Comparison of ENCODE assay signal across 19 cellular contexts in the genomic region with DNA sequence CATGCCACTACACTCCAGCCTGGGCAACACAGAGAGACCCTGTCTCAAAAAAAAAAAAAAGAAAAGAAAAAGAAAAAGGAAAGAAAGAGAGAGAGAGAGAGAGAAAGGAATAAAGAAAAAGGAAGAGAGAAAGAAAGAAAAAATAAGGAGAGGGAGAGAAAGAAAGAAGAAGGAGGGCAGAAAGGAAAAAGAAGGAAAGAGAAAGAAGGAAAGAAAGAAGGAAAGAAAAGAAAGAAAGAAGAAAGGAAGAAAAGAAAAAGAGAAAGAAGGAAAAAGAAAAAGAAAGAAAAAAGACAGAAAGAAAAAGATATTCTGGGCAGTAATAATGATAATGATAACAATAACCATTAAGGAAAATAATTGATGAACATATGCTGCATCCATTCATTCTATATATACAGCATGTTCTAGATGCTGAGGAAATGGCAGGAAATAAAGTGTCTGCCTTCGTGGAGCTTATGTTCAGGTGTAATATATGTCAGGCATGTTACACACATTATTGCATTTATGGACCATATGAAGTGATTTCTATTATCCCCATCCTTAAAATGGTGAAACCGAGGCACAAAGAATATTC.
"Had no signal": no experiment of that assay in that cellular context is flagged by ENCODE, and none has a peak within 500 bp of the region (broad histone marks: within the 10 kb centered on the region; RNA-seq: fewer than 3 reads in every experiment).

No MANE protein-coding gene starts in this region.

- H3K4me1 ChIP-seq: left ventricle myocardium inferior, prostate gland, testis, thyroid gland, uterus had no signal

- FAIRE-seq: pancreas had no signal

- H3K27me3 ChIP-seq: hepatocyte, pancreas, testis, thyroid gland, transverse colon, uterus had no signal

- DNase-seq: left ventricle myocardium inferior; midbrain; pancreas; retina; right cardiac atrium; stimulated activated CD4-positive, alpha-beta T cell treated with anti-CD3 and anti-CD28 coated beads, Interleukin-12 subunit alpha, Interleukin-12 subunit beta, amount 100 ng/mL, for 4 hours; stimulated activated CD4-positive, alpha-beta T cell treated with anti-CD3 and anti-CD28 coated beads, Interleukin-15, amount 100 ng/mL, for 24 hours; stimulated activated CD4-positive, alpha-beta T cell treated with anti-CD3 and anti-CD28 coated beads, Interleukin-2, amount 100 ng/mL, for 24 hours; stimulated activated CD4-positive, alpha-beta T cell treated with anti-CD3 and anti-CD28 coated beads, Interleukin-4, amount 100 ng/mL, for 1 hour; stimulated activated naive CD4-positive, alpha-beta T cell treated with Interleukin-2 at 50 U/mL for 16 hours; testis; thyroid gland; transverse colon; uterus had no signal

- H3K27ac ChIP-seq: hepatocyte, left ventricle myocardium inferior, prostate gland, testis, thyroid gland, transverse colon, uterus had no signal

- H3K36me3 ChIP-seq: left ventricle myocardium inferior, pancreas, prostate gland, thyroid gland, transverse colon, uterus had no signal

- H3K9me3 ChIP-seq: left ventricle myocardium inferior, mucosa of descending colon, pancreas, prostate gland, testis, thyroid gland, transverse colon, uterus had no signal

- H3K4me2 ChIP-seq: hepatocyte had no signal

- H3K4me3 ChIP-seq: hepatocyte, left ventricle myocardium inferior, lung, mucosa of descending colon, pancreas, prostate gland, skin epidermis, testis, thyroid gland, transverse colon, uterus had no signal

- H2AFZ ChIP-seq: hepatocyte had no signal

- ATAC-seq: right cardiac atrium had no signal

- H3K79me2 ChIP-seq: hepatocyte had no signal
